8 cellular contexts compared by ENCODE assay signal in the genomic region with DNA sequence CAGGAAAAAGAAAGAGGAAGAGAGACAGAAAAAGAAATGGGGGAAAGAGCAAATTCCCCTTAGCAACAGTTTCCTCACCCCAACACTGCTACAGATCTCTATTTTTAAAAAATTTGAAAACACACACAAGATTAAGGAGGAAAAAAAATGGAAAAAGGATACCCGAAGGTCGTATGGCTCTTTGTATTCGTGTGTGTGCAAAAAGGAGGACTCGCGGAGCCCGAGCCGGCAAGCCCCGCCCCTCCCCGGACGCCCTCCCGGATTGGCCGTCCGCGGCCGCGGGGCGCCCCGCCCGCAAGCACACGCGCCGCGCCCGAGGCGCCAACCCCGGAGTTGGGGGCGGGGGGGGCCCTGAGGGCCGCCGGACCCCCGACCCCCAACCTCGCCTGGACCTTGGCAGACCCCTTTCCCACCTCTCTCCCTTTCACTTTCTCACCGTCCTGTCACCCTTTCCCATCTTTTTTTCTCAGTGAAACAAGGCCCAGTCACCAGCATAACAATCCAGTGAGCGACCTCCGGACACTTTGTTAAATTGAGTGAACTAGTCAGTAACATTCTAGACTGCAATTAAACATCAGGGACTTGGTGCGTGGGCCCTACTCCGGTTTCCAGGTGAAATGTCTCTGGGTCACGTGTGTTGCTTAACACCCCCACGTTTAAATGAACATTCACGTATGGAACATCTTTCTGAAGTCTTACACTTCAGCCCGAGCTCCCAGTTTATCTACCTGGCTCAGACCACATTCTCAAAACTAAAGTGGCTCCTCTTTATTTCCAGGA. TPM values are rescaled to one million over a fixed set of nuclear protein-coding genes. Genes with fewer than 3 reads are reported as not detected.
DNase-seq lines count a peak whose midpoint lies in the region; ATAC-seq and TF ChIP-seq lines count a peak whose summit lies in the region.

A gene with protein sequence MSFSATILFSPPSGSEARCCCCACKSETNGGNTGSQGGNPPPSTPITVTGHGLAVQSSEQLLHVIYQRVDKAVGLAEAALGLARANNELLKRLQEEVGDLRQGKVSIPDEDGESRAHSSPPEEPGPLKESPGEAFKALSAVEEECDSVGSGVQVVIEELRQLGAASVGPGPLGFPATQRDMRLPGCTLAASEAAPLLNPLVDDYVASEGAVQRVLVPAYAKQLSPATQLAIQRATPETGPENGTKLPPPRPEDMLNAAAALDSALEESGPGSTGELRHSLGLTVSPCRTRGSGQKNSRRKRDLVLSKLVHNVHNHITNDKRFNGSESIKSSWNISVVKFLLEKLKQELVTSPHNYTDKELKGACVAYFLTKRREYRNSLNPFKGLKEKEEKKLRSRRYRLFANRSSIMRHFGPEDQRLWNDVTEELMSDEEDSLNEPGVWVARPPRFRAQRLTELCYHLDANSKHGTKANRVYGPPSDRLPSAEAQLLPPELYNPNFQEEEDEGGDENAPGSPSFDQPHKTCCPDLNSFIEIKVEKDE (minus strand): TSS at position 205 of the 780 bp plus-strand sequence. CDS start 11,120 bp downstream, outside the sequence.

- no peaks in the 10 kb centered on the region for H3K27me3 ChIP-seq in right lobe of liver

- WGBS in right lobe of liver (ENCODE audit: insufficient coverage, low coverage, low lambda C conversion rate, missing lambda C conversion rate) = under 1% methylated on average over 14 of the region's 40 CpGs

- H3K36me3 ChIP-seq in right lobe of liver = no peaks in the 10 kb centered on the region

- no peaks in the 10 kb centered on the region for H3K9me3 ChIP-seq in right lobe of liver

- ATAC-seq in HG03097 (IDR thresholded peaks at IDR 0.05; ENCODE audit: low FRiP score, unreplicated experiment) (peak; percentile 32), right lobe of liver (peak; percentile 53 to 69 (median 65)), GM19328 (IDR thresholded peaks at IDR 0.05; ENCODE audit: unreplicated experiment) (no peak)

- peak within 1 kb of the TSS; percentile 38 to 65 (median 55) for H3K4me3 ChIP-seq in right lobe of liver

- H3K27ac ChIP-seq in right lobe of liver = peak within 1 kb of the TSS; percentile 67 to 74 (median 68)

- intact Hi-C loops in right lobe of liver (cut with DNase I) = no loop called here

- peak; percentile 39 for TF ChIP-seq POLR2A in right lobe of liver (IDR thresholded peaks at IDR 0.05)

- H3K4me1 ChIP-seq in right lobe of liver = peaks cover 0 to 19% (median 2%) of the 10 kb centered on the region in 4 donors

- TF ChIP-seq CTCF in right lobe of liver (IDR thresholded peaks at IDR 0.05) = no peak

- DNase-seq in Daoy (ENCODE audit: low read depth) = peak; percentile 85
- DNase-seq in NCI-H526 treated with DMSO at 0.1 percent for 48 hours (lab: John Stamatoyannopoulos, UW) = peak; percentile 64
- peak; percentile 58 to 71 for DNase-seq in activated CD4-positive, alpha-beta T cell treated with anti-CD3 and anti-CD28 coated beads, Interleukin-2, amount 50 U/mL, for 24 hours (ENCODE audit: low read depth in 1 of 2, low spot score in 1 of 2)
- peak; percentile 71 for DNase-seq in dermis blood vessel endothelial cell
- peak; percentile 87 to 88 (median 88) for DNase-seq in right lobe of liver
- DNase-seq in stimulated activated CD4-positive, alpha-beta T cell treated with anti-CD3 and anti-CD28 coated beads, Interleukin-4, amount 100 ng/mL, for 24 hours = peak; percentile 85

RNA-seq across cellular contexts. Expression of the gene that starts here (rescaled TPM):
- 4.6 and 7.8 TPM in 2 replicates for total RNA-seq in Daoy (2014; rRNA removed; shearing (Covaris generic))
- total RNA-seq in dermis blood vessel endothelial cell (6.8 and 10.6 TPM in 2 replicates), right lobe of liver (1 to 10 TPM; 1.7 to 4.0 (median 3.2) TPM)
